Comparison of ENCODE assay signal across 11 cellular contexts in genomic region chr6:24636681-24637080, GRCh38. TPM values are rescaled to one million over a fixed set of nuclear protein-coding genes. Genes with fewer than 3 reads are reported as not detected.
"Had no signal": no experiment of that assay in that cellular context is flagged by ENCODE, and none has a peak within 500 bp of the region (broad histone marks: within the 10 kb centered on the region; RNA-seq: fewer than 3 reads in every experiment).

No MANE protein-coding gene starts in this region.

- H3K4me1 ChIP-seq: HAP-1 had no signal

- DNase-seq: GM23248, GOT3, H7, H9, HCEC 1CT, HFFc6 had no signal

- H3K27ac ChIP-seq: GM23248 had no signal

- H3K36me3 ChIP-seq: HAP-1 had no signal

- H3K9me3 ChIP-seq: HAP-1 had no signal

- H2AFZ ChIP-seq: GM23248, GM23338 had no signal

- H3K4me2 ChIP-seq: GM23338 had no signal

- FAIRE-seq: H1, H54 had no signal

- H3K27ac Mint-ChIP-seq: GM23338, H9, HFFc6 had no signal

- H3K4me3 ChIP-seq: GM23248, GM23338, HAP-1 had no signal

- H3K4me3 Mint-ChIP-seq: GM23338, H9, HFFc6 had no signal

- H3K9ac ChIP-seq: GM23248 had no signal

- H3K9me3 Mint-ChIP-seq: HFFc6 had no signal

- ATAC-seq: GM23338, HCT116 had no signal

RNA-seq across cellular contexts. Expression of gene KIAA0319, which starts 9.3 kb away (rescaled TPM):
- total RNA-seq: GM23248 had no signal
